ENCODE assay signal across 9 cellular contexts in the genomic region with DNA sequence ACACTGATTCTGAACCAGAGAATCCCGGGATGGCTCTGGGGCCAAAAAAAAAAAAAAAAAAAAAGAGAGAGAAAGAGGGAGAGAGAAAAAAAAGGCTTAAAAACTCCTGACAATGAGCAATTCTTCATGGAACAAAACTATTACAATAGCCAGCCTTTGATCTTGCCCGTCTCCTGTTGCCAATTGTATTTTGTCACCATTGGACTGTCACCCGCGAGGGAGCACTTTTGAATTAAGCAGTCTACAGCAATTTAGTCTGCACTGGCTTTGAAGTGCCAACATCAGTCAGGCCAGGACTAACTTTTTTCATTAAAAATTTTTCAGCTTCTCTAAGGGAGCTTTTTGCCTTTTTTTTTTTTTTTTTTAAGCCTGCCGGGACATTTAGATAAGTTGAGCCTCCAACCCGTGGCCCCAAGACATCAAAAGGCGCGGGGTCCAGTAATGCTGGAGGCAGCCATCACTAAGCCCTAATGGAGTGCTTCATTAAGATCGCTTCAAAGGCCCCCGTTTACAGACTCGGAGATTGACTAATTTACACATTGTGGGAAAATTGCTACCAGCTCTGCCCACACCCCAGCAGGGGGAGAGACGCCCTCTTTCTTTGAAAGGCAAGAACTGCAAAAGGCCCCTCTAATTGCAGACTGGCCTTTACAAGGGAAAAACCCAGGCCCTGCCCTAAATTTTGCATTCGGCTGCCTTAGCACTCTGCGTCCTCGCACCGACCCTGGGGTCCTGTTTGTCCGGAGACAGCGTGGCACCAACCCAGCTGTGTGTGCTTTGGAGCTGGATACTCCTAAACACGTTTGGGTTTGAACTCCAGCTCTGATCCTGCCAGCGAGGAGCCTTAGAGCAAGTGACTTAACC.
DNase-seq lines count a peak whose midpoint lies in the region; ATAC-seq and TF ChIP-seq lines count a peak whose summit lies in the region.
"Had no signal": no experiment of that assay in that cellular context is flagged by ENCODE, and none has a peak within 500 bp of the region (broad histone marks: within the 10 kb centered on the region; RNA-seq: fewer than 3 reads in every experiment).

No MANE protein-coding gene starts in this region.

- H3K27me3 Mint-ChIP-seq in neural crest cell (ENCODE audit: low read depth) (peaks cover 2% of the 10 kb centered on the region), immature natural killer cell (ENCODE audit: low read depth in 3 of 3) (peaks cover 2 to 3% (median 3%) of the 10 kb centered on the region in 3 donors)

- H3K36me3 Mint-ChIP-seq in neural crest cell (ENCODE audit: low read depth) (peaks cover 3% of the 10 kb centered on the region), immature natural killer cell (no peaks in the 10 kb centered on the region)

- H3K56ac ChIP-seq in IMR-90 (ENCODE audit: extremely low read depth, insufficient read depth, low read length): no peak overlapping the region

- H3K23ac ChIP-seq in IMR-90 (ENCODE audit: low read depth, low read length): no peak overlapping the region

- no peaks in the 10 kb centered on the region for H3K9me3 Mint-ChIP-seq in neural crest cell
- H3K9me3 Mint-ChIP-seq in immature natural killer cell: peaks cover 0 to 3% (median 0%) of the 10 kb centered on the region in 6 donors
- H3K9me3 Mint-ChIP-seq: activated CD4-positive, alpha-beta memory T cell treated with anti-CD3 and anti-CD28 coated beads, Interleukin-2, amount 10 ng/mL, durations not matched to agents 7 days and 5 days had no signal

- CTCF ChIA-PET in IMR-90 (lab: Yijun Ruan, JAX): interaction anchor here (0.7 kb wide), 1 partner anchor 32 kb away, joined by 4 read pairs; no protein-coding TSS in a partner anchor

- H2AFZ ChIP-seq in IMR-90 (replicated peaks; ENCODE audit: low read length, poor library complexity): no peak overlapping the region

- no peak overlapping the region for H3K27ac ChIP-seq in IMR-90 (ENCODE audit: insufficient read depth, low read length)

- no peak overlapping the region for H3K27ac Mint-ChIP-seq in neural crest cell (ENCODE audit: unreplicated experiment)
- H3K27ac Mint-ChIP-seq in immature natural killer cell: no peak overlapping the region
- H3K27ac Mint-ChIP-seq: activated CD4-positive, alpha-beta memory T cell treated with anti-CD3 and anti-CD28 coated beads, Interleukin-2, amount 10 ng/mL, durations not matched to agents 7 days and 5 days had no signal

- H2AK9ac ChIP-seq in IMR-90 (replicated peaks; ENCODE audit: low read depth, low read length, poor library complexity): no peak overlapping the region

- H3K4me3 Mint-ChIP-seq in neural crest cell: peak overlapping the region; percentile 61
- no peak overlapping the region for H3K4me3 Mint-ChIP-seq in immature natural killer cell
- H3K4me3 Mint-ChIP-seq: activated CD4-positive, alpha-beta memory T cell treated with anti-CD3 and anti-CD28 coated beads, Interleukin-2, amount 10 ng/mL, durations not matched to agents 7 days and 5 days had no signal

- no peak overlapping the region for H4K5ac ChIP-seq in IMR-90 (ENCODE audit: low read depth, low read length)

- H3K9ac ChIP-seq in IMR-90 (ENCODE audit: low read depth, low read length): no peak overlapping the region

- ATAC-seq in IMR-90 (ENCODE audit: low read depth) (no peak), GM18502 (IDR thresholded peaks at IDR 0.05; ENCODE audit: poor library complexity, unreplicated experiment) (no peak), GM21786 (IDR thresholded peaks at IDR 0.05; ENCODE audit: unreplicated experiment) (no peak)

- H4K8ac ChIP-seq in IMR-90 (ENCODE audit: low read depth in 2 of 2, low read length in 2 of 2): no peak overlapping the region

- H3K36me3 ChIP-seq in IMR-90 (ENCODE audit: control insufficient read depth, insufficient read depth, low read length): no peaks in the 10 kb centered on the region

- no peaks in the 10 kb centered on the region for H4K20me1 ChIP-seq in IMR-90 (ENCODE audit: insufficient read depth, low read length)

- no peaks in the 10 kb centered on the region for H3K4me1 ChIP-seq in IMR-90 (ENCODE audit: control insufficient read depth, insufficient read depth, low read length)

- peaks cover 10% of the 10 kb centered on the region; the same call in 1 of the 2 replicates for H3K27me3 ChIP-seq in IMR-90 (ENCODE audit: control insufficient read depth, insufficient read depth, low read length)

- no peak overlapping the region for H2AK5ac ChIP-seq in IMR-90 (ENCODE audit: low read depth, low read length)

- TF ChIP-seq POLR2A in IMR-90 (IDR thresholded peaks at IDR 0.05; ENCODE audit: low read depth, low read length): no peak

- H3K79me1 ChIP-seq in IMR-90 (ENCODE audit: low read depth in 1 of 2, low read length in 2 of 2): no peaks in the 10 kb centered on the region

- TF ChIP-seq RAD21 in IMR-90 (IDR thresholded peaks at IDR 0.05; ENCODE audit: low read length): no peak

- H3K4me1 Mint-ChIP-seq in neural crest cell (peaks cover 77% of the 10 kb centered on the region), immature natural killer cell (peaks cover 19% of the 10 kb centered on the region in 2 donors)

- H3K9me3 ChIP-seq in IMR-90 (ENCODE audit: control insufficient read depth, insufficient read depth, low read length): no peaks in the 10 kb centered on the region

- WGBS in IMR-90 (ENCODE audit: extremely low coverage in 2 of 2, insufficient read length in 1 of 2), 2 experiments: 50% methylated on average over 1 of the region's 20 CpGs; no CpG with 5 or more reads in 1 of the 2 experiments

- H2BK20ac ChIP-seq in IMR-90 (ENCODE audit: low read depth, low read length): no peak overlapping the region

- H3K4ac ChIP-seq in IMR-90 (ENCODE audit: low read depth, low read length): no peak overlapping the region

- no peak overlapping the region for H3K4me3 ChIP-seq in GM12864 (ENCODE audit: low read depth, low read length)
- no peak overlapping the region for H3K4me3 ChIP-seq in IMR-90 (ENCODE audit: insufficient read depth, low read depth, low read length)

- DNase-seq in GM12864 (ENCODE audit: low read depth): no peak
- no peak for DNase-seq in IMR-90
- peak; percentile 22 for DNase-seq in dermis blood vessel endothelial cell
- DNase-seq in neural crest cell (ENCODE audit: low read depth, low spot score): peak; percentile 28
- no peak for DNase-seq in immature natural killer cell
- DNase-seq: activated CD4-positive, alpha-beta memory T cell treated with anti-CD3 and anti-CD28 coated beads, Interleukin-2, amount 10 ng/mL, durations not matched to agents 7 days and 5 days; foreskin melanocyte had no signal

- dilution Hi-C loops in IMR-90 (cut with HindIII; ENCODE audit: low sequenced_read_pairs, unreplicated experiment): no loop called here

- H3K18ac ChIP-seq in IMR-90 (ENCODE audit: low read depth, low read length): no peak overlapping the region

- TF ChIP-seq CTCF in GM12864 (IDR thresholded peaks at IDR 0.05; ENCODE audit: low read depth, low read length, missing control alignments) (peak; percentile 39), IMR-90 (conservative IDR thresholded peaks at IDR 0.05; ENCODE audit: low read depth, low read length) (0 out of 2 replicates have a peak, but pooled peaks have one; percentile 15), neural crest cell (conservative IDR thresholded peaks at IDR 0.05) (peak; percentile 49)

- intact Hi-C loops in IMR-90 (cut with micrococcal nuclease): no loop called here

- POLR2A ChIA-PET in IMR-90 (lab: Charles Lee; ENCODE audit: unreplicated experiment): no interaction called here

- H2BK15ac ChIP-seq in IMR-90 (ENCODE audit: low read depth, low read length): no peak overlapping the region

- no peak overlapping the region for H3K4me2 ChIP-seq in IMR-90 (ENCODE audit: low read depth, low read length)

- no peaks in the 10 kb centered on the region for H3K9me1 ChIP-seq in IMR-90 (ENCODE audit: insufficient read depth, low read length)

- no peak overlapping the region for H2BK120ac ChIP-seq in IMR-90 (ENCODE audit: low read depth, low read length)

- in situ Hi-C loops in IMR-90 (cut with MboI; ENCODE audit: low sequenced_read_pairs): no loop called here

- H3K14ac ChIP-seq in IMR-90 (replicated peaks; ENCODE audit: low read depth, low read length): no peak overlapping the region

- H4K91ac ChIP-seq in IMR-90 (ENCODE audit: insufficient read depth, low read depth, low read length): no peak overlapping the region

- no TSS peak for BruUV-seq in IMR-90 (replicated peaks; lab: Mats Ljungman, UMichigan)

- H2BK5ac ChIP-seq in IMR-90 (ENCODE audit: low read depth, low read length, poor library complexity, severe bottlenecking): no peak overlapping the region

TF ChIP-seq in IMR-90, 13 proteins besides CTCF, POLR2A, EP300 and RAD21 (continues in another document):
- no peak for TF ChIP-seq RFX5 (IDR thresholded peaks at IDR 0.05; ENCODE audit: low read depth, low read length)
- no peak for TF ChIP-seq CEBPB (IDR thresholded peaks at IDR 0.05; ENCODE audit: low read depth, low read length)
- no peak for TF ChIP-seq SMC3 (IDR thresholded peaks at IDR 0.05; ENCODE audit: low read depth, low read length)
- no peak for TF ChIP-seq NFE2L2 (IDR thresholded peaks at IDR 0.05; ENCODE audit: low read depth, low read length)
- TF ChIP-seq FOS (IDR thresholded peaks at IDR 0.05; ENCODE audit: low read depth, low read length): no peak
- no peak for TF ChIP-seq MXI1 (IDR thresholded peaks at IDR 0.05; ENCODE audit: borderline replicate concordance, low read depth, low read length)
- TF ChIP-seq RCOR1 (IDR thresholded peaks at IDR 0.05; ENCODE audit: insufficient replicate concordance, low read length): no peak
- no peak for TF ChIP-seq MAFK (IDR thresholded peaks at IDR 0.05; ENCODE audit: low read depth, low read length)
- no peak for TF ChIP-seq BHLHE40 (IDR thresholded peaks at IDR 0.05; ENCODE audit: low read depth, low read length)
- TF ChIP-seq, protein P1, sequence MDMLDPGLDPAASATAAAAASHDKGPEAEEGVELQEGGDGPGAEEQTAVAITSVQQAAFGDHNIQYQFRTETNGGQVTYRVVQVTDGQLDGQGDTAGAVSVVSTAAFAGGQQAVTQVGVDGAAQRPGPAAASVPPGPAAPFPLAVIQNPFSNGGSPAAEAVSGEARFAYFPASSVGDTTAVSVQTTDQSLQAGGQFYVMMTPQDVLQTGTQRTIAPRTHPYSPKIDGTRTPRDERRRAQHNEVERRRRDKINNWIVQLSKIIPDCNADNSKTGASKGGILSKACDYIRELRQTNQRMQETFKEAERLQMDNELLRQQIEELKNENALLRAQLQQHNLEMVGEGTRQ (IDR thresholded peaks at IDR 0.05; ENCODE audit: low read depth, low read length): no peak
- no peak for TF ChIP-seq CHD1 (IDR thresholded peaks at IDR 0.05; ENCODE audit: low read depth, low read length)
- no peak for TF ChIP-seq MAZ (IDR thresholded peaks at IDR 0.05; ENCODE audit: borderline replicate concordance, low read depth, low read length)

Comparison
In these comparisons a context has a peak if more than half of its experiments do, and no peak if none do; other contexts are left out.
1. DNase-seq: peak in dermis blood vessel endothelial cell (single experiment) and neural crest cell (single experiment); none in GM12864 (single experiment), IMR-90 (single experiment) and immature natural killer cell (0 of 3).
2. Peak in every context shown above with its lines, with median percentiles within 50 percentile points of each other: CTCF ChIP-seq.